8 cellular contexts compared by ENCODE assay signal in the genomic region with DNA sequence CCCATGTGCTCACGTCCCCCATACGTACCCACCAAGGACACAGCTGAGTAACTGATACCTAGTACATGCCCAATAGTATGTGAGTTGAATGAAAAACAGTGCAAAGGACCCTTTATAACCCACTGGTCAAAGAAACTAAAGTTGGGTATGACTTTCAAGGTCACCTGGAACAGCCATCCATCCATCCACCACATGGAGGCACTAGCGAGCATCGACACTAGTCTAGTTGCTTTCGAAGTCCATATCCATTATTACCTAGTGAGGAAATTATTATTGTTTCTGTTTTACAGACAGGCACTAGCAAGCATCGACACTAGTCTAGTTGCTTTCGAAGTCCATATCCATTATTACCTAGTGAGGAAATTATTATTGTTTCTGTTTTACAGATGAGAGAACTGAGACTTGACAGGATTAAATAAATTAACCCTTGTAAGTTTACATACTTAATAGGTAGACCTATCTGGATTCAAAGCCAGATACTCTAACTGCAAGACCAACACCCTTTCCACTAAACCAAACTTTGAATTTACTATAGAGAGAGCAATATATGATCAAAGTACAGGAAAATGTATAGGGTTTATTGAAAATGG.
DNase-seq lines count a peak whose midpoint lies in the region; ATAC-seq and TF ChIP-seq lines count a peak whose summit lies in the region.

No MANE protein-coding gene starts in this region.

- no peak overlapping the region for H3K27ac ChIP-seq in OCI-LY7 (ENCODE audit: low read depth, low read length, poor library complexity, severe bottlenecking)
- H3K27ac ChIP-seq in stomach: no peak overlapping the region

- H3K9me2 ChIP-seq in OCI-LY7 (ENCODE audit: insufficient read depth, low read length): no peaks in the 10 kb centered on the region

- DNase-seq in NCI-H748 (lab: John Stamatoyannopoulos, UW; ENCODE audit: unreplicated experiment) (peak; percentile 15), NCI-H748 treated with DMSO at 0.1 percent for 48 hours (lab: John Stamatoyannopoulos, UW) (no peak), HEK293T (ENCODE audit: extremely low spot score) (peak; percentile 16), OCI-LY7 (ENCODE audit: low spot score) (peak; percentile 63), left kidney (ENCODE audit: low read depth, low spot score) (peak; percentile 29), stomach (peak; percentile 42), LoVo (ENCODE audit: low spot score) (no peak)
- peak; percentile 36 for DNase-seq in activated naive CD8-positive, alpha-beta T cell treated with anti-CD3 and anti-CD28 coated beads, Interleukin-2, amount 10 ng/mL, durations not matched to agents 7 days and 5 days

- H3K9me3 Mint-ChIP-seq in activated naive CD8-positive, alpha-beta T cell treated with anti-CD3 and anti-CD28 coated beads, Interleukin-2, amount 10 ng/mL, durations not matched to agents 7 days and 5 days: peaks cover 3% of the 10 kb centered on the region

- no peaks in the 10 kb centered on the region for H3K79me2 ChIP-seq in OCI-LY7 (ENCODE audit: insufficient read depth, low read depth, low read length)

- H3K27ac Mint-ChIP-seq in activated naive CD8-positive, alpha-beta T cell treated with anti-CD3 and anti-CD28 coated beads, Interleukin-2, amount 10 ng/mL, durations not matched to agents 7 days and 5 days: no peak overlapping the region

- no peak overlapping the region for H3K4me3 Mint-ChIP-seq in activated naive CD8-positive, alpha-beta T cell treated with anti-CD3 and anti-CD28 coated beads, Interleukin-2, amount 10 ng/mL, durations not matched to agents 7 days and 5 days

- POLR2A ChIA-PET in HEK293T (lab: Yijun Ruan, JAX): no interaction called here
- POLR2A ChIA-PET in OCI-LY7 (lab: Charles Lee): interaction anchor here (1.2 kb wide), 1 partner anchor 205 kb away, joined by 4 read pairs; no protein-coding TSS in a partner anchor
- POLR2A ChIA-PET in activated naive CD8-positive, alpha-beta T cell treated with anti-CD3 and anti-CD28 coated beads, Interleukin-2, amount 10 ng/mL, durations not matched to agents 7 days and 5 days (lab: Charles Lee): no interaction called here

- H3K4me1 ChIP-seq in OCI-LY7 (ENCODE audit: insufficient read depth, low read length, poor library complexity, severe bottlenecking) (peaks cover 4% of the 10 kb centered on the region), stomach (no peaks in the 10 kb centered on the region)

- TF ChIP-seq CTCF in OCI-LY7 (conservative IDR thresholded peaks at IDR 0.05; ENCODE audit: low read length) (peak; percentile 83), stomach (IDR thresholded peaks at IDR 0.05) (peak in 5 of 7 experiments; percentile 5 to 39 (median 32))

- BruUV-seq in OCI-LY7 (replicated peaks; lab: Mats Ljungman, UMichigan): no TSS peak

- intact Hi-C loops in OCI-LY7 (cut with micrococcal nuclease; ENCODE audit: unreplicated experiment) (loop anchor here (1.0 kb wide), 1 partner anchor 205 kb away; no protein-coding TSS in a partner anchor), stomach (cut with DNase I; ENCODE audit: low total_unique reads) (no loop called here)

- H2AFZ ChIP-seq in OCI-LY7 (ENCODE audit: low read length): no peak overlapping the region; the same call in 1 of the 2 replicates

- TF ChIP-seq POLR2A in stomach (IDR thresholded peaks at IDR 0.05): no peak

- WGBS in stomach, 5 donors: 61 to 70% (median 67%) methylated on average over 7 of the region's 7 CpGs

- no peak for TF ChIP-seq EP300 in stomach (IDR thresholded peaks at IDR 0.05)

- no peaks in the 10 kb centered on the region for H3K36me3 Mint-ChIP-seq in activated naive CD8-positive, alpha-beta T cell treated with anti-CD3 and anti-CD28 coated beads, Interleukin-2, amount 10 ng/mL, durations not matched to agents 7 days and 5 days

- no peaks in the 10 kb centered on the region for H3K36me3 ChIP-seq in OCI-LY7 (ENCODE audit: insufficient read depth, low read length)
- no peaks in the 10 kb centered on the region for H3K36me3 ChIP-seq in stomach

- peaks cover 7% of the 10 kb centered on the region for H3K4me1 Mint-ChIP-seq in activated naive CD8-positive, alpha-beta T cell treated with anti-CD3 and anti-CD28 coated beads, Interleukin-2, amount 10 ng/mL, durations not matched to agents 7 days and 5 days

- peaks cover 27% of the 10 kb centered on the region for H3K27me3 Mint-ChIP-seq in activated naive CD8-positive, alpha-beta T cell treated with anti-CD3 and anti-CD28 coated beads, Interleukin-2, amount 10 ng/mL, durations not matched to agents 7 days and 5 days

- H3K4me3 ChIP-seq in OCI-LY7 (ENCODE audit: low read depth, low read length, poor library complexity, severe bottlenecking) (no peak overlapping the region), stomach (no peak overlapping the region)

- H3K9me3 ChIP-seq in OCI-LY7 (ENCODE audit: low read length): no peaks in the 10 kb centered on the region; the same call in 1 of the 2 replicates
- H3K9me3 ChIP-seq in stomach: no peaks in the 10 kb centered on the region

- no peaks in the 10 kb centered on the region for H3K27me3 ChIP-seq in stomach

- peak; percentile 45 for ATAC-seq in activated naive CD8-positive, alpha-beta T cell treated with anti-CD3 and anti-CD28 coated beads, Interleukin-2, amount 10 ng/mL, durations not matched to agents 7 days and 5 days (ENCODE audit: low read depth)

- no peaks in the 10 kb centered on the region for H4K20me1 ChIP-seq in OCI-LY7 (ENCODE audit: insufficient read depth, low read length)

- H3K4me2 ChIP-seq in OCI-LY7 (ENCODE audit: low read length): no peak overlapping the region

- CTCF ChIA-PET in HEK293T (lab: Yijun Ruan, JAX): no interaction called here
- CTCF ChIA-PET in OCI-LY7 (lab: Charles Lee; ENCODE audit: unreplicated experiment): no interaction called here

TF ChIP-seq in HEK293T, 16 proteins besides CTCF, POLR2A, EP300 and RAD21:
- TF ChIP-seq ZNF384 (IDR thresholded peaks at IDR 0.05) (no peak), L3MBTL2 (conservative IDR thresholded peaks at IDR 0.05) (no peak), FOXM1 (IDR thresholded peaks at IDR 0.05; ENCODE audit: borderline replicate concordance) (no peak), ELF4 (IDR thresholded peaks at IDR 0.05) (no peak)
- TF ChIP-seq, protein P1, sequence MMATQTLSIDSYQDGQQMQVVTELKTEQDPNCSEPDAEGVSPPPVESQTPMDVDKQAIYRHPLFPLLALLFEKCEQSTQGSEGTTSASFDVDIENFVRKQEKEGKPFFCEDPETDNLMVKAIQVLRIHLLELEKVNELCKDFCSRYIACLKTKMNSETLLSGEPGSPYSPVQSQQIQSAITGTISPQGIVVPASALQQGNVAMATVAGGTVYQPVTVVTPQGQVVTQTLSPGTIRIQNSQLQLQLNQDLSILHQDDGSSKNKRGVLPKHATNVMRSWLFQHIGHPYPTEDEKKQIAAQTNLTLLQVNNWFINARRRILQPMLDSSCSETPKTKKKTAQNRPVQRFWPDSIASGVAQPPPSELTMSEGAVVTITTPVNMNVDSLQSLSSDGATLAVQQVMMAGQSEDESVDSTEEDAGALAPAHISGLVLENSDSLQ (IDR thresholded peaks at IDR 0.05): no peak

Comparison
In these comparisons a context has a peak if more than half of its experiments do, and no peak if none do; other contexts are left out.
1. DNase-seq: peak in NCI-H748 (single experiment), HEK293T (single experiment), OCI-LY7 (single experiment), activated naive CD8-positive, alpha-beta T cell treated with anti-CD3 and anti-CD28 coated beads, Interleukin-2, amount 10 ng/mL, durations not matched to agents 7 days and 5 days (single experiment), left kidney (single experiment) and stomach (single experiment); none in NCI-H748 treated with DMSO at 0.1 percent for 48 hours (single experiment) and LoVo (single experiment).